ENCODE assay signal across 12 cellular contexts in genomic region chr12:19234991-19235876, GRCh38.
A peak's percentile ranks its signal among the peaks of the same experiment; 100 is the strongest.
DNase-seq lines count a peak whose midpoint lies in the region; ATAC-seq and TF ChIP-seq lines count a peak whose summit lies in the region.
"Had no signal": no experiment of that assay in that cellular context is flagged by ENCODE, and none has a peak within 500 bp of the region (broad histone marks: within the 10 kb centered on the region; RNA-seq: fewer than 3 reads in every experiment).

No MANE protein-coding gene starts in this region.

- H3K9me3 Mint-ChIP-seq in GM23338, result peaks cover 5% of the 10 kb centered on the region; the same call in 2 of the 3 replicates
- H3K9me3 Mint-ChIP-seq: natural killer cell treated with Interleukin-12 subunit alpha and Interleukin-12 subunit beta and Interleukin-15 and Interleukin-18, amount 100 ng/mL, for 72 hours had no signal

- H3K27me3 Mint-ChIP-seq in GM23338 (ENCODE audit: insufficient read depth, low read depth, poor library complexity), result no peaks in the 10 kb centered on the region
- H3K27me3 Mint-ChIP-seq: natural killer cell treated with Interleukin-12 subunit alpha and Interleukin-12 subunit beta and Interleukin-15 and Interleukin-18, amount 100 ng/mL, for 72 hours had no signal

- H3K4me3 ChIP-seq in GM23338 (no peak overlapping the region), adipocyte (ENCODE audit: low read length) (peak overlapping the region; percentile 67), gastroesophageal sphincter (no peak overlapping the region), retinal pigment epithelial cell (ENCODE audit: low read length) (no peak overlapping the region)
- H3K4me3 ChIP-seq: body of pancreas had no signal

- 27% methylated on average over 2 of the region's 2 CpGs for WGBS in gastroesophageal sphincter (ENCODE audit: low coverage in 1 of 2), 2 donors

- peaks cover 8% of the 10 kb centered on the region; the same call in 2 of the 3 replicates for H3K36me3 Mint-ChIP-seq in GM23338 (ENCODE audit: low read depth)
- H3K36me3 Mint-ChIP-seq: natural killer cell treated with Interleukin-12 subunit alpha and Interleukin-12 subunit beta and Interleukin-15 and Interleukin-18, amount 100 ng/mL, for 72 hours had no signal

- H3K27me3 ChIP-seq in GM23338 (ENCODE audit: insufficient read depth), result no peaks in the 10 kb centered on the region
- H3K27me3 ChIP-seq in adipocyte (replicated peaks; ENCODE audit: control insufficient read depth, insufficient read depth, low read length), result no peaks in the 10 kb centered on the region
- no peaks in the 10 kb centered on the region for H3K27me3 ChIP-seq in gastroesophageal sphincter
- H3K27me3 ChIP-seq: body of pancreas had no signal

- H3K4me3 Mint-ChIP-seq in GM23338, result no peak overlapping the region
- H3K4me3 Mint-ChIP-seq: natural killer cell treated with Interleukin-12 subunit alpha and Interleukin-12 subunit beta and Interleukin-15 and Interleukin-18, amount 100 ng/mL, for 72 hours had no signal

- H3K4me2 ChIP-seq in GM23338, result no peak overlapping the region

- H3K9me3 ChIP-seq in adipocyte (ENCODE audit: control insufficient read depth, low read length), result no peaks in the 10 kb centered on the region
- peaks cover 0 to 5% (median 0%) of the 10 kb centered on the region in 3 donors for H3K9me3 ChIP-seq in gastroesophageal sphincter
- H3K9me3 ChIP-seq: body of pancreas had no signal

- no peak for TF ChIP-seq CTCF in GM23338 (conservative IDR thresholded peaks at IDR 0.05; ENCODE audit: low read depth in 2 of 2)
- no peak for TF ChIP-seq CTCF in gastroesophageal sphincter (IDR thresholded peaks at IDR 0.05)
- TF ChIP-seq CTCF in retinal pigment epithelial cell (conservative IDR thresholded peaks at IDR 0.05; ENCODE audit: low read depth, low read length), result no peak

- peaks cover 50% of the 10 kb centered on the region for H3K4me1 Mint-ChIP-seq in GM23338

- no peak for TF ChIP-seq POLR2A in gastroesophageal sphincter (IDR thresholded peaks at IDR 0.05)

- peaks cover 8% of the 10 kb centered on the region for H4K20me1 ChIP-seq in GM23338 (replicated peaks; ENCODE audit: insufficient read depth)

- H3K79me2 ChIP-seq in GM23338 (replicated peaks; ENCODE audit: insufficient read depth), result peaks cover 91% of the 10 kb centered on the region

- no peak for TF ChIP-seq EP300 in gastroesophageal sphincter (IDR thresholded peaks at IDR 0.05)

- DNase-seq in GM23338 (ENCODE audit: low spot score) (no peak), adipocyte (ENCODE audit: low read depth) (peak; percentile 62), retinal pigment epithelial cell (ENCODE audit: low read depth) (peak; percentile 69), DMS153 (lab: John Stamatoyannopoulos, UW) (no peak), T-helper 9 cell (no peak)
- DNase-seq: body of pancreas; NCI-H2227 treated with DMSO at 0.1 percent for 48 hours; stimulated activated CD4-positive, alpha-beta T cell treated with anti-CD3 and anti-CD28 coated beads, Interleukin-15, amount 100 ng/mL, for 24 hours had no signal

- peak overlapping the region; percentile 52 for H3K9ac ChIP-seq in adipocyte (ENCODE audit: low read length)

- no peaks in the 10 kb centered on the region for H3K9me2 ChIP-seq in GM23338 (ENCODE audit: insufficient read depth)

- 0 out of 2 replicates have a peak overlapping the region, but pooled peaks have one; percentile 21 for H3K27ac Mint-ChIP-seq in GM23338

- ATAC-seq in GM23338 (no peak), gastroesophageal sphincter (peak; percentile 20), HG03280 (IDR thresholded peaks at IDR 0.05; ENCODE audit: unreplicated experiment) (no peak), HG03039 (IDR thresholded peaks at IDR 0.05; ENCODE audit: unreplicated experiment) (no peak)
- ATAC-seq: natural killer cell treated with Interleukin-12 subunit alpha and Interleukin-12 subunit beta and Interleukin-15 and Interleukin-18, amount 100 ng/mL, for 72 hours had no signal

- H3K4me1 ChIP-seq in GM23338 (ENCODE audit: insufficient read depth), result peaks cover 22% of the 10 kb centered on the region; the same call in 1 of the 2 replicates
- H3K4me1 ChIP-seq in adipocyte (ENCODE audit: control insufficient read depth, insufficient read depth, low read length), result peaks cover 37% of the 10 kb centered on the region
- peaks cover 20 to 71% (median 20%) of the 10 kb centered on the region in 3 donors for H3K4me1 ChIP-seq in gastroesophageal sphincter

- no peaks in the 10 kb centered on the region for H3F3A ChIP-seq in GM23338 (replicated peaks; ENCODE audit: low read depth)

- H2AFZ ChIP-seq in GM23338, result no peak overlapping the region

- H3K27ac ChIP-seq in GM23338 (ENCODE audit: low read depth) (no peak overlapping the region), gastroesophageal sphincter (peak overlapping the region in 3 of 4 donors; percentile 68 to 70 (median 69))

- H3K36me3 ChIP-seq in GM23338 (ENCODE audit: insufficient read depth), result no peaks in the 10 kb centered on the region
- no peaks in the 10 kb centered on the region for H3K36me3 ChIP-seq in adipocyte (ENCODE audit: control insufficient read depth, insufficient read depth, low read length, severe bottlenecking)
- peaks cover 0 to 5% of the 10 kb centered on the region in 2 donors for H3K36me3 ChIP-seq in gastroesophageal sphincter

TF ChIP-seq in GM23338, 12 proteins besides CTCF, POLR2A, EP300 and RAD21:
- TF ChIP-seq EZH2phosphoT487 (IDR thresholded peaks at IDR 0.05; ENCODE audit: unreplicated experiment) (no peak), NANOG (IDR thresholded peaks at IDR 0.05; ENCODE audit: borderline replicate concordance) (no peak), EZH2 (IDR thresholded peaks at IDR 0.05; ENCODE audit: low read depth, unreplicated experiment) (no peak)

Comparison
In these comparisons a context has a peak if more than half of its experiments do, and no peak if none do; other contexts are left out.
1. DNase-seq: peak in adipocyte (single experiment) and retinal pigment epithelial cell (single experiment); none in GM23338 (single experiment), DMS153 (single experiment) and T-helper 9 cell (single experiment).